ENCODE assay signal across 8 cellular contexts in the genomic region with DNA sequence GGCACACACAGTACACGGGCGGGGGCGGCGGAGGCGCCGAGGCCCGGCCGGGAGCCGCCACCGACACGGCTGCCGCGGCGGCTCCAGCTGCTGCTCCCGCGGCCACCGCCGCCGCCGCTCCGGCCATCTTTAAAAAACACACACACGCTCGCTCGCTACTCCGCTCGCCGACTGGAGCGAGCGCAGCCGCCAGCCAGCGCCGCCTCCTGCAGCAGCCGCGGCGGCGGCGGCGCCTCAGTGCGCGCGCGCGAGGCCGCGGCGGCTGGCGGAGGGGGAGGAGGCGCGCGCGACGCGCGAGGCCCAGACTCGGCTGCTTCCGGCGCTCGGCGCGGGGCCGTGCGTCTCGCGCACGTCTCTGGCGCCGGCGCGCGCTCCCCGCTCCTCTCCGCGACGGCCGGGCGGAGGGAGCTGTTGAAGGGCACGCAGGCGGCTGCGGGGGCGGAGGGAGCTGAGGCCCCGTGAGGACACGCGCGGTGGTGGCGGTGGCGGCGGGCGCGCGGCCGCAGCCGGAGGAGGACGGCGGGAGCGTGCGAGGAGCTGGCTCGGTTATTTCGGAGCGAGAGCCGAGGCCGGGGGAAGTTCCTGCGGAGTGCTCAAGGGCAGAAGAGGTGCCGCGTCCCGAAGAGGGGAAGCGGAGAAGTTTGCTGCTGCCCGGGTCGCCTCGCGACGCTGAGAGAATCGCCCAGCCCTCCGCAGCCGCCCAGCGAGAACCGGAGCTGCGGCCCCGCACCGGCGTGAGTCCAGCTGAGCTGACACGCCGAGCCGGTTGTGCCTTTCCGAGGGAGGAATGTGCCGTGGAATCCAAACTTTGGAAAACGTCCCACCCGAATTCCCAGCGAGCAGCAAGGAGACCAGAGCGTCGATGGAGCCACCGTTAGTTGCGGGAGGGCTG. TPM values are rescaled to one million over a fixed set of nuclear protein-coding genes. Genes with fewer than 3 reads are reported as not detected.
DNase-seq lines count a peak whose midpoint lies in the region; ATAC-seq and TF ChIP-seq lines count a peak whose summit lies in the region.

A gene with protein sequence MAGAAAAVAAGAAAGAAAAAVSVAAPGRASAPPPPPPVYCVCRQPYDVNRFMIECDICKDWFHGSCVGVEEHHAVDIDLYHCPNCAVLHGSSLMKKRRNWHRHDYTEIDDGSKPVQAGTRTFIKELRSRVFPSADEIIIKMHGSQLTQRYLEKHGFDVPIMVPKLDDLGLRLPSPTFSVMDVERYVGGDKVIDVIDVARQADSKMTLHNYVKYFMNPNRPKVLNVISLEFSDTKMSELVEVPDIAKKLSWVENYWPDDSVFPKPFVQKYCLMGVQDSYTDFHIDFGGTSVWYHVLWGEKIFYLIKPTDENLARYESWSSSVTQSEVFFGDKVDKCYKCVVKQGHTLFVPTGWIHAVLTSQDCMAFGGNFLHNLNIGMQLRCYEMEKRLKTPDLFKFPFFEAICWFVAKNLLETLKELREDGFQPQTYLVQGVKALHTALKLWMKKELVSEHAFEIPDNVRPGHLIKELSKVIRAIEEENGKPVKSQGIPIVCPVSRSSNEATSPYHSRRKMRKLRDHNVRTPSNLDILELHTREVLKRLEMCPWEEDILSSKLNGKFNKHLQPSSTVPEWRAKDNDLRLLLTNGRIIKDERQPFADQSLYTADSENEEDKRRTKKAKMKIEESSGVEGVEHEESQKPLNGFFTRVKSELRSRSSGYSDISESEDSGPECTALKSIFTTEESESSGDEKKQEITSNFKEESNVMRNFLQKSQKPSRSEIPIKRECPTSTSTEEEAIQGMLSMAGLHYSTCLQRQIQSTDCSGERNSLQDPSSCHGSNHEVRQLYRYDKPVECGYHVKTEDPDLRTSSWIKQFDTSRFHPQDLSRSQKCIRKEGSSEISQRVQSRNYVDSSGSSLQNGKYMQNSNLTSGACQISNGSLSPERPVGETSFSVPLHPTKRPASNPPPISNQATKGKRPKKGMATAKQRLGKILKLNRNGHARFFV (minus strand): TSS at position 173 of the 892 bp plus-strand sequence. CDS start 46 bp downstream, at position 127.

- 0 to 1% methylated on average over 10 to 62 of the region's 132 CpGs for WGBS in lower leg skin, 2 donors

- DNase-seq in BJ (ENCODE audit: low read depth) (peak; percentile 57), NCI-H748 treated with DMSO at 0.1 percent for 48 hours (lab: John Stamatoyannopoulos, UW) (peak; percentile 73), dermis microvascular lymphatic vessel endothelial cell (ENCODE audit: low read depth in 2 of 2) (peak; percentile 81 to 93), lower leg skin (ENCODE audit: low spot score in 2 of 2) (peak; percentile 89 to 97)
- peak; percentile 88 to 90 for DNase-seq in activated CD4-positive, alpha-beta T cell treated with anti-CD3 and anti-CD28 coated beads, Interleukin-2, amount 50 U/mL, for 48 hours
- DNase-seq in stimulated activated CD4-positive, alpha-beta T cell treated with anti-CD3 and anti-CD28 coated beads, Interleukin-4, amount 100 ng/mL, for 1 hour = peak; percentile 95

- ATAC-seq in GM19351 (IDR thresholded peaks at IDR 0.05; ENCODE audit: unreplicated experiment) = peak; percentile 61
- peak; percentile 51 for ATAC-seq in HG03520 (IDR thresholded peaks at IDR 0.05; ENCODE audit: unreplicated experiment)

- H3K4me3 ChIP-seq in BJ (ENCODE audit: low read depth, low read length) = peak within 1 kb of the TSS; percentile 82
- peak within 1 kb of the TSS; percentile 79 for H3K4me3 ChIP-seq in lower leg skin (ENCODE audit: low read depth, poor library complexity, severe bottlenecking)

- POLR2A ChIA-PET in BJ (lab: Charles Lee) = interaction anchor here (0.6 kb wide), 1 partner anchor 746 kb away, joined by 6 read pairs; no protein-coding TSS in a partner anchor

- H3K36me3 ChIP-seq in BJ (ENCODE audit: control insufficient read depth, insufficient read depth, low read length) = no peaks in the 10 kb centered on the region

- TF ChIP-seq CTCF in BJ (IDR thresholded peaks at IDR 0.05; ENCODE audit: insufficient read depth, low read depth, low read length) (no peak), lower leg skin (IDR thresholded peaks at IDR 0.05) (peak in 1 of 3 donors; percentile 26)

- CTCF ChIA-PET in BJ (lab: Yijun Ruan, JAX) = interaction anchor here (0.5 to 1.9 kb wide), 4 partner anchors 13 to 149 kb away, joined by 3 to 10 read pairs (median 6); no protein-coding TSS in a partner anchor

- TF ChIP-seq POLR2A in lower leg skin (IDR thresholded peaks at IDR 0.05) = peak in 1 of 2 donors; percentile 20

- peaks cover 2% of the 10 kb centered on the region; the same call in 1 of the 2 replicates for H3K27me3 ChIP-seq in BJ (ENCODE audit: control insufficient read depth, insufficient read depth, low read length)

- intact Hi-C loops in lower leg skin (cut with DNase I; ENCODE audit: low total_unique reads) = loop anchor here (10.0 kb wide), 1 partner anchor 148 kb away; no protein-coding TSS in a partner anchor

RNA-seq across cellular contexts. Expression of the gene that starts here (rescaled TPM):
- 2.9 and 4.3 TPM in 2 replicates for polyA plus RNA-seq in BJ (2011; rRNA removed)
- 3.6 and 8.7 TPM in 2 replicates for polyA minus RNA-seq in BJ (2011; rRNA and poly(A)+ RNA removed)
- total RNA-seq in dermis microvascular lymphatic vessel endothelial cell = 6.2 and 11.3 TPM in 2 replicates
- 10 to 100 TPM; 36.2 to 54.0 (median 46.7) TPM for total RNA-seq in lower leg skin

Comparison
In these comparisons a context has a peak if more than half of its experiments do, and no peak if none do; other contexts are left out.
1. Peak in every context shown above with its lines: DNase-seq, ATAC-seq and H3K4me3 ChIP-seq.